In genomic region chr2:18849841-18850578, GRCh38 we compare ENCODE assay signal across 13 cellular contexts.
DNase-seq lines count a peak whose midpoint lies in the region; ATAC-seq lines count a peak whose summit lies in the region.
"Had no signal": no experiment of that assay in that cellular context is flagged by ENCODE, and none has a peak within 500 bp of the region (broad histone marks: within the 10 kb centered on the region; RNA-seq: fewer than 3 reads in every experiment).

No MANE protein-coding gene starts in this region.

- H3K36me3 Mint-ChIP-seq in stimulated activated effector memory CD8-positive, alpha-beta T cell treated with anti-CD3 and anti-CD28 coated beads, Interleukin-12 subunit alpha, Interleukin-12 subunit beta, amount 100 ng/mL, for 72 hours: no peaks in the 10 kb centered on the region

- H3K4me3 Mint-ChIP-seq in stimulated activated effector memory CD8-positive, alpha-beta T cell treated with anti-CD3 and anti-CD28 coated beads, Interleukin-12 subunit alpha, Interleukin-12 subunit beta, amount 100 ng/mL, for 72 hours: no peak overlapping the region

- ATAC-seq in GM19351 (IDR thresholded peaks at IDR 0.05; ENCODE audit: unreplicated experiment) (peak; percentile 99), HG02588 (IDR thresholded peaks at IDR 0.05; ENCODE audit: unreplicated experiment) (peak; percentile 87), HG03342 (IDR thresholded peaks at IDR 0.05; ENCODE audit: unreplicated experiment) (peak; percentile 95)
- ATAC-seq in stimulated activated effector memory CD8-positive, alpha-beta T cell treated with anti-CD3 and anti-CD28 coated beads, Interleukin-12 subunit alpha, Interleukin-12 subunit beta, amount 100 ng/mL, for 72 hours: peak; percentile 75

- no peak overlapping the region for H3K27ac Mint-ChIP-seq in stimulated activated effector memory CD8-positive, alpha-beta T cell treated with anti-CD3 and anti-CD28 coated beads, Interleukin-12 subunit alpha, Interleukin-12 subunit beta, amount 100 ng/mL, for 72 hours

- DNase-seq in stimulated activated effector memory CD8-positive, alpha-beta T cell treated with anti-CD3 and anti-CD28 coated beads, Interleukin-12 subunit alpha, Interleukin-12 subunit beta, amount 100 ng/mL, for 72 hours (ENCODE audit: low spot score in 2 of 2): no peak
- DNase-seq in NCI-H146 treated with DMSO at 0.1 percent for 48 hours (lab: John Stamatoyannopoulos, UW; ENCODE audit: unreplicated experiment) (no peak), NCI-H2196 treated with DMSO at 0.1 percent for 48 hours (lab: John Stamatoyannopoulos, UW; ENCODE audit: unreplicated experiment) (no peak), ecto neural progenitor cell (ENCODE audit: low spot score) (no peak)
- DNase-seq: KG1; NCI-H2171 treated with DMSO at 0.1 percent for 48 hours; Peyer's patch; stimulated activated CD4-positive, alpha-beta T cell treated with anti-CD3 and anti-CD28 coated beads, Interleukin-4, amount 100 ng/mL, for 24 hours; substantia nigra; T1000 had no signal

- no peaks in the 10 kb centered on the region for H3K4me1 Mint-ChIP-seq in stimulated activated effector memory CD8-positive, alpha-beta T cell treated with anti-CD3 and anti-CD28 coated beads, Interleukin-12 subunit alpha, Interleukin-12 subunit beta, amount 100 ng/mL, for 72 hours

- no peaks in the 10 kb centered on the region for H3K9me3 Mint-ChIP-seq in stimulated activated effector memory CD8-positive, alpha-beta T cell treated with anti-CD3 and anti-CD28 coated beads, Interleukin-12 subunit alpha, Interleukin-12 subunit beta, amount 100 ng/mL, for 72 hours
